Comparison of ENCODE assay signal across 8 cellular contexts in genomic region chr14:68734231-68734732, GRCh38. TPM values are rescaled to one million over a fixed set of nuclear protein-coding genes. Genes with fewer than 3 reads are reported as not detected.
DNase-seq lines count a peak whose midpoint lies in the region; ATAC-seq, FAIRE-seq and TF ChIP-seq lines count a peak whose summit lies in the region.

No MANE protein-coding gene starts in this region.

- peak; percentile 81 for ATAC-seq in HG03175 (IDR thresholded peaks at IDR 0.05; ENCODE audit: unreplicated experiment)
- peak; percentile 80 for ATAC-seq in activated CD8-positive, alpha-beta T cell treated with anti-CD3 and anti-CD28 coated beads for 36 hours
- ATAC-seq in memory B cell (ENCODE audit: low read depth), result peak; percentile 55
- ATAC-seq in Right ventricle myocardium inferior, result no peak

- H3K4me3 Mint-ChIP-seq in activated CD8-positive, alpha-beta T cell treated with anti-CD3 and anti-CD28 coated beads for 36 hours, result peak overlapping the region; percentile 31
- peak overlapping the region; percentile 46 for H3K4me3 Mint-ChIP-seq in memory B cell

- no peak overlapping the region for H3K27ac ChIP-seq in vagina

- DNase-seq in GM12891 (ENCODE audit: insufficient read length, low spot score) (peak; percentile 38), memory B cell (ENCODE audit: low spot score in 2 of 2) (no peak), UCSD-AML1 (lab: John Stamatoyannopoulos, UW; ENCODE audit: unreplicated experiment) (no peak), NCI-H146 treated with DMSO at 0.1 percent for 48 hours (lab: John Stamatoyannopoulos, UW; ENCODE audit: unreplicated experiment) (no peak), vagina (ENCODE audit: extremely low spot score in 2 of 2) (no peak), Right ventricle myocardium inferior (ENCODE audit: missing footprints) (no peak)
- peak; percentile 86 for DNase-seq in activated CD8-positive, alpha-beta T cell treated with anti-CD3 and anti-CD28 coated beads for 36 hours

- no peaks in the 10 kb centered on the region for H3K9me3 ChIP-seq in vagina

- TF ChIP-seq CTCF in activated CD8-positive, alpha-beta T cell treated with anti-CD3 and anti-CD28 coated beads for 36 hours (IDR thresholded peaks at IDR 0.05), result no peak
- TF ChIP-seq CTCF in vagina (IDR thresholded peaks at IDR 0.05), result no peak

- TF ChIP-seq POLR2A in GM12891 (IDR thresholded peaks at IDR 0.05; ENCODE audit: low read depth, low read length) (no peak), vagina (IDR thresholded peaks at IDR 0.05) (no peak)

- no peaks in the 10 kb centered on the region for H3K36me3 Mint-ChIP-seq in activated CD8-positive, alpha-beta T cell treated with anti-CD3 and anti-CD28 coated beads for 36 hours (ENCODE audit: low read depth)
- H3K36me3 Mint-ChIP-seq in memory B cell, result no peaks in the 10 kb centered on the region

- H3K27me3 ChIP-seq in vagina, result no peaks in the 10 kb centered on the region

- peaks cover 51% of the 10 kb centered on the region for H3K4me1 Mint-ChIP-seq in activated CD8-positive, alpha-beta T cell treated with anti-CD3 and anti-CD28 coated beads for 36 hours (ENCODE audit: low read depth)
- peaks cover 42% of the 10 kb centered on the region for H3K4me1 Mint-ChIP-seq in memory B cell

- H3K36me3 ChIP-seq in vagina, result no peaks in the 10 kb centered on the region

- peak; percentile 87 for FAIRE-seq in GM12891 (lab: Jason Lieb, UNC)

- intact Hi-C loops in activated CD8-positive, alpha-beta T cell treated with anti-CD3 and anti-CD28 coated beads for 36 hours (cut with micrococcal nuclease), result loop anchor here (2.0 to 5.0 kb wide), 3 partner anchors 13 to 47 kb away; no protein-coding TSS in a partner anchor
- intact Hi-C loops in vagina (cut with DNase I), result loop anchor here (1.0 kb wide), 1 partner anchor 14 kb away; no protein-coding TSS in a partner anchor
- intact Hi-C loops in Right ventricle myocardium inferior (cut with DNase I), result no loop called here

- POLR2A ChIA-PET in activated CD8-positive, alpha-beta T cell treated with anti-CD3 and anti-CD28 coated beads for 36 hours (lab: Charles Lee), result interaction anchor here (0.8 to 3.0 kb wide), 7 partner anchors 42 to 420 kb away, joined by 3 to 12 read pairs (median 4); partner anchors contain the start of gene ZFP36L1

- no peaks in the 10 kb centered on the region for H3K27me3 Mint-ChIP-seq in activated CD8-positive, alpha-beta T cell treated with anti-CD3 and anti-CD28 coated beads for 36 hours
- H3K27me3 Mint-ChIP-seq in memory B cell, result no peaks in the 10 kb centered on the region

- H3K4me3 ChIP-seq in vagina, result no peak overlapping the region

- CTCF ChIA-PET in activated CD8-positive, alpha-beta T cell treated with anti-CD3 and anti-CD28 coated beads for 36 hours (lab: Charles Lee), result interaction anchor here (1.0 to 2.4 kb wide), 4 partner anchors 18 to 52 kb away, joined by 3 to 10 read pairs (median 6); no protein-coding TSS in a partner anchor

- H3K27ac Mint-ChIP-seq in activated CD8-positive, alpha-beta T cell treated with anti-CD3 and anti-CD28 coated beads for 36 hours, result peak overlapping the region; percentile 86
- H3K27ac Mint-ChIP-seq in memory B cell, result peak overlapping the region; percentile 89

- H3K4me1 ChIP-seq in vagina, result peaks cover 36% of the 10 kb centered on the region

- H3K9me3 Mint-ChIP-seq in activated CD8-positive, alpha-beta T cell treated with anti-CD3 and anti-CD28 coated beads for 36 hours, result no peaks in the 10 kb centered on the region
- no peaks in the 10 kb centered on the region for H3K9me3 Mint-ChIP-seq in memory B cell

TF ChIP-seq in GM12891, 5 proteins besides CTCF, POLR2A, EP300 and RAD21:
- TF ChIP-seq PAX5 (IDR thresholded peaks at IDR 0.05; ENCODE audit: insufficient read depth, low read length, severe bottlenecking), result no peak
- TF ChIP-seq TAF1 (IDR thresholded peaks at IDR 0.05; ENCODE audit: low read depth, low read length), result no peak
- TF ChIP-seq SPI1 (IDR thresholded peaks at IDR 0.05; ENCODE audit: low read depth, low read length), result peak; percentile 42; the same call in 1 of the 2 replicates
- no peak for TF ChIP-seq POU2F2 (IDR thresholded peaks at IDR 0.05; ENCODE audit: low read depth, low read length)
- TF ChIP-seq POLR2AphosphoS5 (IDR thresholded peaks at IDR 0.05; ENCODE audit: low read depth, low read length), result no peak

RNA-seq across cellular contexts. Expression of gene ZFP36L1, which starts 58.6 kb away (rescaled TPM):
- polyA plus RNA-seq in GM12891 (2012; ENCODE audit: low read depth, missing spikeins), result 48.8 TPM
- 10 to 100 TPM; 57.4 to 60.6 TPM for total RNA-seq in activated CD8-positive, alpha-beta T cell treated with anti-CD3 and anti-CD28 coated beads for 36 hours
- total RNA-seq in vagina (1,405 TPM), Right ventricle myocardium inferior (46.6 TPM)

Comparison
In these comparisons a context has a peak if more than half of its experiments do, and no peak if none do; other contexts are left out.
1. DNase-seq: peak in GM12891 (single experiment) and activated CD8-positive, alpha-beta T cell treated with anti-CD3 and anti-CD28 coated beads for 36 hours (single experiment); none in memory B cell (0 of 2), UCSD-AML1 (single experiment), NCI-H146 treated with DMSO at 0.1 percent for 48 hours (single experiment), vagina (0 of 2) and Right ventricle myocardium inferior (single experiment).
2. RNA of gene ZFP36L1, which starts 58.6 kb away (total RNA-seq): 1,405 TPM in vagina (single experiment); 57.4 to 60.6 TPM in activated CD8-positive, alpha-beta T cell treated with anti-CD3 and anti-CD28 coated beads for 36 hours and 46.6 TPM in Right ventricle myocardium inferior (single experiment); every median in the first group is over 10 times any median in the second.